In the genomic region with DNA sequence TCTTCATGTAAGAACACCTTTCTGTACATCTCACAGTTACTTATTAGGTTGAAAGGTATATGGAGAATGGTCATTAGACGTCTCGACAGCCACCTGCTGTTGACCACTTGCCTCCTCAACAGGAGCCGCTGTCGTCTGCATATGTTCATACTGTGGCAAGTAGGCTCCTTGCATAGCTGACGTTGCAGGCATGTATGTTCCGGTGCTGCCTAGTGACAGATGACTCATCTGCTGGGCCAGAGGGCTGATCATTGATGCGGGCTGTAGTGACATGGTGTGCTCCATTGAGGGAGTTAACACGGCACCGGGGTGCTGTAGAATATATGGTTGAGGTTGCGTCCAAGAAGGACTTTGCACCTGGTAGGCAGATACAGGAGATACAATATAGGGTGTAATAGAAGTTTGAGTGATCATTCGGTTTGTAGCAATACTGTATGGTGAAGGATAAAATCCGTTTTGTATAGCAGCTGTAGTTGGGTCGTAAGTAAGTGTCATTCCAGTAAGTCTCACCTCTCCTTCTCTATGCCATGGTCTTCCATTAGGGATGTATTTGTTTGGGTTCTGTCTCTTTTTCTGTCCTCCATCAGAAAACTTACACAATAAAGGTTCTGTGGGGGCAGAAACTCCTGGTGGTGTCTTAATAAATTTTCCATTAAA, we compare ENCODE assay signal across 8 cellular contexts. TPM values are rescaled to one million over a fixed set of nuclear protein-coding genes. Genes with fewer than 3 reads are reported as not detected.
A peak's percentile ranks its signal among the peaks of the same experiment; 100 is the strongest.
DNase-seq lines count a peak whose midpoint lies in the region; ATAC-seq and TF ChIP-seq lines count a peak whose summit lies in the region.
"Not testable (repeated sequence)": the region's sequence is repeated elsewhere in the genome, so short reads cannot be mapped to it uniquely, and the experiment has no call there.

No MANE protein-coding gene starts in this region.

- H3K9ac ChIP-seq in neural progenitor cell, result not testable (repeated sequence)

- H3K4me1 ChIP-seq in OCI-LY7 (ENCODE audit: insufficient read depth, low read length, poor library complexity, severe bottlenecking), result peaks cover 35% of the 10 kb centered on the region
- not testable (repeated sequence) for H3K4me1 ChIP-seq in neural progenitor cell

- peak overlapping the region; percentile 83; the same call in 1 of the 2 replicates for H2AFZ ChIP-seq in OCI-LY7 (ENCODE audit: low read length)
- not testable (repeated sequence) for H2AFZ ChIP-seq in neural progenitor cell (replicated peaks)

- not testable (repeated sequence) for H3K4me1 Mint-ChIP-seq in neural progenitor cell

- H3K36me3 ChIP-seq in OCI-LY7 (ENCODE audit: insufficient read depth, low read length); neural progenitor cell: not testable (repeated sequence)

- not testable (repeated sequence) for H3K36me3 Mint-ChIP-seq in neural progenitor cell

- intact Hi-C loops in OCI-LY7 (cut with micrococcal nuclease; ENCODE audit: unreplicated experiment), result loop anchor here (1.0 to 2.0 kb wide), 2 partner anchors 65 to 461 kb away; a partner anchor contains a TSS

- CTCF ChIA-PET in OCI-LY7 (lab: Charles Lee; ENCODE audit: unreplicated experiment), result interaction anchor here (0.7 to 0.9 kb wide), 3 partner anchors 12 to 983 kb away, joined by 3 to 8 read pairs (median 4); no protein-coding TSS in a partner anchor

- H3K27me3 ChIP-seq in neural progenitor cell, result peaks cover 17% of the 10 kb centered on the region

- POLR2A ChIA-PET in OCI-LY7 (lab: Charles Lee), result interaction anchor here (0.6 to 1.9 kb wide), 7 partner anchors 33 to 1042 kb away, joined by 3 to 11 read pairs (median 3); a partner anchor contains a TSS

- peak; percentile 87 for ATAC-seq in GM18858 (IDR thresholded peaks at IDR 0.05; ENCODE audit: unreplicated experiment)
- ATAC-seq in HG02610 (IDR thresholded peaks at IDR 0.05; ENCODE audit: unreplicated experiment), result peak; percentile 61
- ATAC-seq in esophagus mucosa, result peak; percentile 90

- peak; percentile 29 for DNase-seq in AG10803 (ENCODE audit: low read depth)
- peak; percentile 89 for DNase-seq in OCI-LY7 (ENCODE audit: low spot score)
- DNase-seq in activated T-cell treated with anti-CD3 and anti-CD28 coated beads for 48 hours (ENCODE audit: low read depth), result peak; percentile 0
- not testable (repeated sequence) for DNase-seq in neural progenitor cell (ENCODE audit: low spot score)

- H3K9me3 ChIP-seq in OCI-LY7 (ENCODE audit: low read length); neural progenitor cell (ENCODE audit: low read depth): not testable (repeated sequence)

- peak; percentile 19; the same call in 1 of the 2 replicates for TF ChIP-seq RAD21 in Ishikawa (IDR thresholded peaks at IDR 0.05; ENCODE audit: low read depth)

- BruUV-seq in OCI-LY7 (replicated peaks; lab: Mats Ljungman, UMichigan), result not testable (repeated sequence)

- H3K9me3 Mint-ChIP-seq in neural progenitor cell, result not testable (repeated sequence)

- H3K27ac Mint-ChIP-seq in neural progenitor cell, result not testable (repeated sequence)

- peak overlapping the region; percentile 73 for H3K4me2 ChIP-seq in OCI-LY7 (ENCODE audit: low read length)
- not testable (repeated sequence) for H3K4me2 ChIP-seq in neural progenitor cell

- H3K4me3 ChIP-seq in AG10803 (ENCODE audit: low read length); neural progenitor cell: not testable (repeated sequence)
- peak overlapping the region; percentile 70 for H3K4me3 ChIP-seq in OCI-LY7 (ENCODE audit: low read depth, low read length, poor library complexity, severe bottlenecking)

- H3F3A ChIP-seq in neural progenitor cell (ENCODE audit: low read depth), result peaks cover 18% of the 10 kb centered on the region

- peaks cover 13% of the 10 kb centered on the region for H3K27me3 Mint-ChIP-seq in neural progenitor cell (ENCODE audit: insufficient read depth, low read depth)

- peak overlapping the region; percentile 57 for H3K27ac ChIP-seq in OCI-LY7 (ENCODE audit: low read depth, low read length, poor library complexity, severe bottlenecking)
- H3K27ac ChIP-seq in neural progenitor cell, result not testable (repeated sequence)

- not testable (repeated sequence) for H3K79me2 ChIP-seq in OCI-LY7 (ENCODE audit: insufficient read depth, low read depth, low read length); neural progenitor cell (ENCODE audit: low read depth)

- H4K20me1 ChIP-seq in OCI-LY7 (ENCODE audit: insufficient read depth, low read length); neural progenitor cell (ENCODE audit: low read depth): not testable (repeated sequence)

- TF ChIP-seq CTCF in AG10803 (conservative IDR thresholded peaks at IDR 0.05; ENCODE audit: low read length); neural progenitor cell (IDR thresholded peaks at IDR 0.05): not testable (repeated sequence)
- TF ChIP-seq CTCF in OCI-LY7 (conservative IDR thresholded peaks at IDR 0.05; ENCODE audit: low read length), result peak; percentile 64

- H3K9me2 ChIP-seq in OCI-LY7 (ENCODE audit: insufficient read depth, low read length), result not testable (repeated sequence)

- TF ChIP-seq EP300 in Ishikawa (IDR thresholded peaks at IDR 0.05; ENCODE audit: borderline replicate concordance), result not testable (repeated sequence)

- peak overlapping the region; percentile 60 for H3K4me3 Mint-ChIP-seq in neural progenitor cell

TF ChIP-seq in Ishikawa, 13 proteins besides CTCF, POLR2A, EP300 and RAD21:
- peak; percentile 37 for TF ChIP-seq CREB1 (IDR thresholded peaks at IDR 0.05; ENCODE audit: low read depth)

RNA-seq across cellular contexts. Expression of a gene that starts 45.2 kb away (rescaled TPM):
- 0.95 TPM in 1 of 2 replicates, not detected in the other for total RNA-seq in OCI-LY7 (2014; rRNA removed; shearing (Covaris generic))
- total RNA-seq in OCI-LY7 (2022) (0.04 and 0.08 TPM in 2 replicates), esophagus mucosa (3.0 TPM), neural progenitor cell (ENCODE audit: low replicate concordance) (0.37 and 3.0 TPM in 2 replicates)
